ENCODE assay signal across 3 cellular contexts in the genomic region with DNA sequence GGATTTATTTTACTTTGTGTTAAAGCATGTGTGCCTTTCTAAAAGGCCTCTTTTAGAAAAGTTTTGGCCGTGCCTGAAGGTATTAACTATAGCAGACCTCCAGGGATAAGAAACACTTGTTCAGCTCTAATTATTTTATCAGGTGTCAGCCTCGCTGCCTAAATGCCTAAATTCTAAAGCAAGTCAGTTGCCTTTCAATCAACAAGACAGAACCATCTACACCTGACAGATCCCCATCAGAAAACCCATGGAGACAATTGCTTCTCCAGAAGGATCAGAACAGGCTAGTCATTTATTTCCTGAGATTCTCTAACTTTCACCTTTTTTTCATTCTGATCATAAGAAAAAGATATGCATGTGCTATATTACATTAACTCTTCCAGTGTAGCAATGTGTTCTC.
"Had no signal": no experiment of that assay in that cellular context is flagged by ENCODE, and none has a peak within 500 bp of the region (broad histone marks: within the 10 kb centered on the region; RNA-seq: fewer than 3 reads in every experiment).

No MANE protein-coding gene starts in this region.

- DNase-seq: GDM1, GF-D8 had no signal

- H3K4me3 ChIP-seq: GM12878 had no signal

- ATAC-seq: GM12878 had no signal
